19 cellular contexts compared by ENCODE assay signal in genomic region chr20:56634735-56635422, GRCh38. TPM values are rescaled to one million over a fixed set of nuclear protein-coding genes. Genes with fewer than 3 reads are reported as not detected.
A peak's percentile ranks its signal among the peaks of the same experiment; 100 is the strongest.
DNase-seq lines count a peak whose midpoint lies in the region; ATAC-seq and TF ChIP-seq lines count a peak whose summit lies in the region.
"Had no signal": no experiment of that assay in that cellular context is flagged by ENCODE, and none has a peak within 500 bp of the region (broad histone marks: within the 10 kb centered on the region; RNA-seq: fewer than 3 reads in every experiment).

No MANE protein-coding gene starts in this region.

- peaks cover 31% of the 10 kb centered on the region for H3K4me1 ChIP-seq in foreskin keratinocyte

- ATAC-seq in foreskin keratinocyte (no peak), HG02763 (IDR thresholded peaks at IDR 0.05; ENCODE audit: unreplicated experiment) (no peak)
- ATAC-seq: activated CD4-positive, alpha-beta T cell treated with anti-CD3 and anti-CD28 coated beads for 36 hours; activated naive CD8-positive, alpha-beta T cell treated with anti-CD3 and anti-CD28 coated beads, Interleukin-2, amount 50 U/mL, for 24 hours; left lobe of liver; mucosa of descending colon; stimulated activated effector memory CD8-positive, alpha-beta T cell treated with anti-CD3 and anti-CD28 coated beads, Interleukin-12 subunit alpha, Interleukin-12 subunit beta, amount 100 ng/mL, for 72 hours had no signal

- H3K27me3 ChIP-seq in H7 (ENCODE audit: control insufficient read depth, insufficient read depth, low read length) (peaks cover 5% of the 10 kb centered on the region; the same call in 1 of the 2 replicates), foreskin keratinocyte (no peaks in the 10 kb centered on the region)

- H3K27ac ChIP-seq in VCaP (peak overlapping the region; percentile 24; the same call in 1 of the 2 replicates), foreskin keratinocyte (peak overlapping the region; percentile 4)
- H3K27ac ChIP-seq: right atrium auricular region had no signal

- DNase-seq in H7 (peak; percentile 66), foreskin keratinocyte (no peak), retina (peak; percentile 36), cortex of kidney (lab: John Stamatoyannopoulos, UW) (no peak), cerebellar nuclear complex (lab: John Stamatoyannopoulos, UW) (no peak), NCI-H446 treated with DMSO at 0.1 percent for 48 hours (lab: John Stamatoyannopoulos, UW) (no peak)
- DNase-seq: activated CD4-positive, alpha-beta T cell treated with anti-CD3 and anti-CD28 coated beads for 36 hours; activated naive CD8-positive, alpha-beta T cell treated with anti-CD3 and anti-CD28 coated beads, Interleukin-2, amount 50 U/mL, for 24 hours; CD4-positive, alpha-beta T cell; DMS53; mucosa of descending colon; NCI-H1436 treated with DMSO at 0.1 percent for 48 hours; nucleus accumbens had no signal

- peaks cover 12% of the 10 kb centered on the region for H3K36me3 ChIP-seq in H7 (replicated peaks; ENCODE audit: control insufficient read depth, insufficient read depth, low read length)
- H3K36me3 ChIP-seq: right atrium auricular region had no signal

- no peak overlapping the region for H3K4me3 ChIP-seq in H7 (ENCODE audit: insufficient read depth, low read depth, low read length)
- H3K4me3 ChIP-seq: mucosa of descending colon, right atrium auricular region had no signal

- no peak for TF ChIP-seq CTCF in VCaP (conservative IDR thresholded peaks at IDR 0.05)
- no peak for TF ChIP-seq CTCF in foreskin keratinocyte (conservative IDR thresholded peaks at IDR 0.05)

RNA-seq across cellular contexts. Expression of gene TFAP2C, which starts 5.8 kb away (rescaled TPM):
- total RNA-seq in H7 (2014; rRNA removed; shearing (Covaris generic)), result 23.6 and 38.4 TPM in 2 replicates
- 16.3 and 16.4 TPM in 2 replicates for total RNA-seq in foreskin keratinocyte
- polyA plus RNA-seq in foreskin keratinocyte, result 7.7 and 9.3 TPM in 2 replicates
- total RNA-seq: activated CD4-positive, alpha-beta T cell treated with anti-CD3 and anti-CD28 coated beads for 36 hours; activated T-helper 2 cell treated with anti-CD3 and anti-CD28 coated beads, Interferon-gamma antibody, Interleukin-2, Interleukin-4, amounts not matched to agents 10 μg/mL and 5 μg/mL and 100 μg/mL, durations not matched to agents 14 hours and 24 hours and 36 hours; CD4-positive, alpha-beta T cell had no signal

Comparison
In these comparisons a context has a peak if more than half of its experiments do, and no peak if none do; other contexts are left out.
1. DNase-seq: peak in H7 (single experiment) and retina (single experiment); none in foreskin keratinocyte (0 of 2), cortex of kidney (single experiment), cerebellar nuclear complex (0 of 2) and NCI-H446 treated with DMSO at 0.1 percent for 48 hours (single experiment).